In the genomic region with DNA sequence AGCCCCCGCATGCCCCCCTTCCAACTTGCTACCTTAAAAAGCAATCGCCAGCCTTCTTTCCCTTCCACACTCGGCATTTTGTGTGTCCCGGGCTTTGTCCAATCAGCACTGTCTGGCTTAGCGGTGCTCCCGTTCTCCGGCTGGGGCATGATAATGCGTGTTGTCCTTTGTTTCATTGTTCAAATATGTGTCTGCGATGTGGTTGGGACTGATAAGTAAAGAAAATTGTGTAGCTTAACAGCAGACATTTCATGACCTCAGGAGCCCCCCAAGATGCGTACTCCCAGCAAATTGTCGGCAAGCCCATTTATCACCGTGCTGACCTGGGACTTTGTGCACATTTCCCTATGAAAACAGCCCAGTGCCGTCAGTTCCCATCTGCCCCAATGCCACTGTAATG, we compare ENCODE assay signal across 22 cellular contexts.
DNase-seq lines count a peak whose midpoint lies in the region; ATAC-seq, FAIRE-seq and TF ChIP-seq lines count a peak whose summit lies in the region.
"Had no signal": no experiment of that assay in that cellular context is flagged by ENCODE, and none has a peak within 500 bp of the region (broad histone marks: within the 10 kb centered on the region; RNA-seq: fewer than 3 reads in every experiment).

No MANE protein-coding gene starts in this region.

- in situ Hi-C loops in K562 (cut with MboI) = no loop called here

- no peaks in the 10 kb centered on the region for H3K9me1 ChIP-seq in K562 (ENCODE audit: control insufficient read depth, insufficient read depth, low read length)

- no peaks in the 10 kb centered on the region for H4K20me1 ChIP-seq in K562 (replicated peaks; ENCODE audit: control insufficient read depth, insufficient read depth, low read length)
- H4K20me1 ChIP-seq: BLaER1 had no signal

- H3K4me3 ChIP-seq in K562 = no peak overlapping the region
- H3K4me3 ChIP-seq: BLaER1, GM12878, HAP-1 had no signal

- TF ChIP-seq CTCF in K562 (IDR thresholded peaks at IDR 0.05 in 2 of 3, conservative IDR thresholded peaks at IDR 0.05 in 1 of 3; ENCODE audit: insufficient read depth in 2 of 3, low read depth in 1 of 3, low read length in 3 of 3) = no peak

- POLR2A ChIA-PET in K562 (lab: Yijun Ruan, JAX) = no interaction called here

- BruUV-seq in K562 (replicated peaks; lab: Mats Ljungman, UMichigan) = no TSS peak

- FAIRE-seq in K562 (lab: Jason Lieb, UNC) = no peak
- FAIRE-seq: A204.1, D721Med, GM12878, H54 had no signal

- WGBS in K562 (ENCODE audit: insufficient coverage, low coverage, missing lambda C conversion rate) = 2% methylated on average over 12 of the region's 13 CpGs

- no peak for TF ChIP-seq POLR2A in K562 (conservative IDR thresholded peaks at IDR 0.05)

- CTCF ChIA-PET in K562 (lab: Yijun Ruan, JAX; ENCODE audit: low intra/inter-chr PET ratio) = no interaction called here

- no peak for TF ChIP-seq EP300 in K562 (IDR thresholded peaks at IDR 0.05; ENCODE audit: low read length)

- H3K9ac ChIP-seq in K562 (ENCODE audit: insufficient read depth in 1 of 2, low read depth in 2 of 2, low read length in 2 of 2) = no peak overlapping the region
- H3K9ac ChIP-seq: BLaER1 had no signal

- intact Hi-C loops in K562 (cut with micrococcal nuclease) = no loop called here

- H3K79me2 ChIP-seq in K562 (ENCODE audit: control insufficient read depth, insufficient read depth, low read length) = no peaks in the 10 kb centered on the region

- no peak for TF ChIP-seq RAD21 in K562 (CRISPR knock-in tag; conservative IDR thresholded peaks at IDR 0.05 in 1 of 2, IDR thresholded peaks at IDR 0.05 in 1 of 2)

- H3K9me3 ChIP-seq in K562 (replicated peaks; ENCODE audit: control insufficient read depth, insufficient read depth, low read depth, low read length) = no peaks in the 10 kb centered on the region
- H3K9me3 ChIP-seq: BLaER1, HAP-1 had no signal

- DNase-seq in NCI-H146 (lab: John Stamatoyannopoulos, UW) (peak; percentile 16), NCI-H146 treated with DMSO at 0.1 percent for 48 hours (lab: John Stamatoyannopoulos, UW; ENCODE audit: unreplicated experiment) (no peak), K562 (ENCODE audit: extremely low read depth in 1 of 4, low spot score in 3 of 4) (peak in 3 of 4 experiments; percentile 11 to 17 (median 16)), islet precursor cell (peak; percentile 32), cerebellar cortex (ENCODE audit: low spot score) (no peak), GM19238 (ENCODE audit: insufficient read length, low spot score) (no peak)
- DNase-seq: CD4-positive, CD25-positive, alpha-beta regulatory T cell; CD8-positive, alpha-beta T cell; DMS 273 treated with DMSO at 0.1 percent for 48 hours; DMS79; EL; GDM1; GOT3; HFFc6 had no signal

- H3K27me3 ChIP-seq in K562 (ENCODE audit: control insufficient read depth in 2 of 2, insufficient read depth in 2 of 2, low read length in 2 of 2) = peaks cover 8 to 35% of the 10 kb centered on the region in 2 experiments; a peak in 4 of 5 replicates
- H3K27me3 ChIP-seq: BLaER1 had no signal

- no peak overlapping the region for H2AFZ ChIP-seq in K562 (ENCODE audit: low read depth, low read length)

- no peaks in the 10 kb centered on the region for H3K4me1 ChIP-seq in K562 (replicated peaks in 1 of 2; ENCODE audit: control insufficient read depth in 2 of 2, insufficient read depth in 2 of 2, low read length in 2 of 2)
- H3K4me1 ChIP-seq: HAP-1 had no signal

- no peak; the same call in 2 of the 3 replicates for ATAC-seq in K562
- ATAC-seq: CD8-positive, alpha-beta T cell; GM12878 had no signal

- no peaks in the 10 kb centered on the region for H3K36me3 ChIP-seq in K562 (ENCODE audit: control insufficient read depth, insufficient read depth, low read length)
- H3K36me3 ChIP-seq: BLaER1, HAP-1 had no signal

- peak overlapping the region; percentile 11; the same call in 1 of the 2 replicates for H3K4me2 ChIP-seq in K562 (ENCODE audit: insufficient read depth, low read length)
- H3K4me2 ChIP-seq: BLaER1 had no signal

- no peak overlapping the region for H3K27ac ChIP-seq in K562 (ENCODE audit: extremely low read depth, low read depth, low read length)
- H3K27ac ChIP-seq: 22Rv1, BLaER1, C4-2B had no signal

TF ChIP-seq in K562, 482 proteins besides CTCF, POLR2A, EP300 and RAD21 (continues in another document):
- peak; percentile 48; the same call in 1 of the 2 replicates for TF ChIP-seq TAL1 (IDR thresholded peaks at IDR 0.05)
- no peak for TF ChIP-seq ZNF277 (CRISPR knock-in tag; IDR thresholded peaks at IDR 0.05; ENCODE audit: borderline replicate concordance)
- TF ChIP-seq NCOR1 (IDR thresholded peaks at IDR 0.05) = peak; percentile 51
- TF ChIP-seq, protein P1, sequence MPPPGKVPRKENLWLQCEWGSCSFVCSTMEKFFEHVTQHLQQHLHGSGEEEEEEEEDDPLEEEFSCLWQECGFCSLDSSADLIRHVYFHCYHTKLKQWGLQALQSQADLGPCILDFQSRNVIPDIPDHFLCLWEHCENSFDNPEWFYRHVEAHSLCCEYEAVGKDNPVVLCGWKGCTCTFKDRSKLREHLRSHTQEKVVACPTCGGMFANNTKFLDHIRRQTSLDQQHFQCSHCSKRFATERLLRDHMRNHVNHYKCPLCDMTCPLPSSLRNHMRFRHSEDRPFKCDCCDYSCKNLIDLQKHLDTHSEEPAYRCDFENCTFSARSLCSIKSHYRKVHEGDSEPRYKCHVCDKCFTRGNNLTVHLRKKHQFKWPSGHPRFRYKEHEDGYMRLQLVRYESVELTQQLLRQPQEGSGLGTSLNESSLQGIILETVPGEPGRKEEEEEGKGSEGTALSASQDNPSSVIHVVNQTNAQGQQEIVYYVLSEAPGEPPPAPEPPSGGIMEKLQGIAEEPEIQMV (tag; conservative IDR thresholded peaks at IDR 0.05; ENCODE audit: low read depth) = no peak

Comparison
In these comparisons a context has a peak if more than half of its experiments do, and no peak if none do; other contexts are left out.
1. DNase-seq: peak in NCI-H146 (single experiment), K562 (3 of 4) and islet precursor cell (single experiment); none in NCI-H146 treated with DMSO at 0.1 percent for 48 hours (single experiment), cerebellar cortex (single experiment) and GM19238 (single experiment).